15 cellular contexts compared by ENCODE assay signal in genomic region chr4:145886871-145887240, GRCh38. TPM values are rescaled to one million over a fixed set of nuclear protein-coding genes. Genes with fewer than 3 reads are reported as not detected.
DNase-seq lines count a peak whose midpoint lies in the region; ATAC-seq, FAIRE-seq and TF ChIP-seq lines count a peak whose summit lies in the region.
"Had no signal": no experiment of that assay in that cellular context is flagged by ENCODE, and none has a peak within 500 bp of the region (broad histone marks: within the 10 kb centered on the region; RNA-seq: fewer than 3 reads in every experiment).

No MANE protein-coding gene starts in this region.

- in situ Hi-C loops in GM13977 (cut with MboI; ENCODE audit: low pct_unique_long_range_greater_than_20kb, low sequenced_read_pairs, unreplicated experiment), result no loop called here

- no peaks in the 10 kb centered on the region for H3K36me3 Mint-ChIP-seq in glutamatergic neuron (ENCODE audit: unreplicated experiment)

- TF ChIP-seq CTCF in OCI-LY3 (IDR thresholded peaks at IDR 0.05; ENCODE audit: low read depth, low read length), result no peak
- TF ChIP-seq CTCF in glutamatergic neuron (IDR thresholded peaks at IDR 0.05; ENCODE audit: partially characterized antibody, unreplicated experiment), result no peak
- no peak for TF ChIP-seq CTCF in sigmoid colon (IDR thresholded peaks at IDR 0.05)
- TF ChIP-seq CTCF in hepatocyte (IDR thresholded peaks at IDR 0.05; ENCODE audit: poor library complexity), result no peak
- TF ChIP-seq CTCF in GM13977 (IDR thresholded peaks at IDR 0.05; ENCODE audit: extremely low read depth, insufficient read depth, missing control alignments), result no peak

- H3K9me2 ChIP-seq in hepatocyte (replicated peaks; ENCODE audit: insufficient read depth), result no peaks in the 10 kb centered on the region

- peaks cover 36% of the 10 kb centered on the region for H3K79me2 ChIP-seq in OCI-LY3 (ENCODE audit: low read length)
- H3K79me2 ChIP-seq in hepatocyte, result peaks cover 43% of the 10 kb centered on the region

- peaks cover 3% of the 10 kb centered on the region for H3K9me3 Mint-ChIP-seq in glutamatergic neuron (ENCODE audit: unreplicated experiment)
- H3K9me3 Mint-ChIP-seq: activated naive CD4-positive, alpha-beta T cell treated with anti-CD3 and anti-CD28 coated beads, Interleukin-2, amount 50 U/mL, for 72 hours had no signal

- H3K4me1 Mint-ChIP-seq in glutamatergic neuron (ENCODE audit: low read depth, unreplicated experiment), result peaks cover 60% of the 10 kb centered on the region

- FAIRE-seq in GM19239 (lab: Jason Lieb, UNC), result peak; percentile 42

- H3K27ac ChIP-seq in OCI-LY3 (ENCODE audit: low read length) (no peak overlapping the region), sigmoid colon (peak overlapping the region; percentile 52 to 71 (median 68)), hepatocyte (no peak overlapping the region)

- H3K4me3 ChIP-seq in OCI-LY3 (ENCODE audit: low read length) (no peak overlapping the region), sigmoid colon (no peak overlapping the region), hepatocyte (no peak overlapping the region)

- no peak overlapping the region for H3K9ac ChIP-seq in OCI-LY3 (ENCODE audit: low read length)

- H3K4me1 ChIP-seq in OCI-LY3 (ENCODE audit: low read length) (peaks cover 43% of the 10 kb centered on the region), sigmoid colon (peaks cover 0 to 29% (median 25%) of the 10 kb centered on the region in 4 donors), hepatocyte (ENCODE audit: insufficient read depth) (no peaks in the 10 kb centered on the region)

- no peak for TF ChIP-seq EP300 in sigmoid colon (IDR thresholded peaks at IDR 0.05)

- DNase-seq in GM19239 (ENCODE audit: insufficient read length, low spot score) (no peak), glutamatergic neuron (no peak), sigmoid colon (no peak), hepatocyte (ENCODE audit: low spot score) (no peak), GM13977 (ENCODE audit: low spot score) (no peak)
- no peak for DNase-seq in activated naive CD4-positive, alpha-beta T cell treated with anti-CD3 and anti-CD28 coated beads, Interleukin-2, amount 50 U/mL, for 16 hours
- DNase-seq: activated CD4-positive, CD25-positive, alpha-beta regulatory T cell; AML-193; DMS79 treated with DMSO at 0.1 percent for 48 hours; mammary epithelial cell; MV-4-11; occipital lobe had no signal

- H3K4me3 Mint-ChIP-seq in glutamatergic neuron (ENCODE audit: unreplicated experiment), result peak overlapping the region; percentile 63

- H4K20me1 ChIP-seq in OCI-LY3 (ENCODE audit: insufficient read depth, low read length) (peaks cover 69% of the 10 kb centered on the region), hepatocyte (ENCODE audit: insufficient read depth, poor library complexity, severe bottlenecking) (no peaks in the 10 kb centered on the region)

- no peak for ATAC-seq in HG03565 (IDR thresholded peaks at IDR 0.05; ENCODE audit: unreplicated experiment)
- ATAC-seq: activated naive CD4-positive, alpha-beta T cell treated with anti-CD3 and anti-CD28 coated beads, Interleukin-2, amount 50 U/mL, for 72 hours had no signal

- TF ChIP-seq POLR2A in sigmoid colon (IDR thresholded peaks at IDR 0.05), result no peak

- H3K27ac Mint-ChIP-seq in glutamatergic neuron (ENCODE audit: unreplicated experiment), result no peak overlapping the region
- H3K27ac Mint-ChIP-seq: activated naive CD4-positive, alpha-beta T cell treated with anti-CD3 and anti-CD28 coated beads, Interleukin-2, amount 50 U/mL, for 72 hours had no signal

- H2AFZ ChIP-seq in OCI-LY3 (ENCODE audit: low read depth, low read length), result no peak overlapping the region
- H2AFZ ChIP-seq in hepatocyte, result no peak overlapping the region

- H3K36me3 ChIP-seq in OCI-LY3 (replicated peaks; ENCODE audit: low read depth, low read length) (peaks cover 46% of the 10 kb centered on the region), sigmoid colon (peaks cover 0 to 15% (median 0%) of the 10 kb centered on the region in 4 donors), hepatocyte (replicated peaks; ENCODE audit: insufficient read depth, low read depth) (no peaks in the 10 kb centered on the region)

- intact Hi-C loops in sigmoid colon (cut with DNase I), result loop anchor here (10.0 kb wide), 1 partner anchor 272 kb away; the partner anchor contains the start of gene MMAA

- peaks cover 6% of the 10 kb centered on the region for H3K27me3 Mint-ChIP-seq in glutamatergic neuron (ENCODE audit: unreplicated experiment)

- H3K4me2 ChIP-seq in OCI-LY3 (ENCODE audit: low read length) (0 out of 2 replicates have a peak overlapping the region, but pooled peaks have one; percentile 17), hepatocyte (no peak overlapping the region)

- no peaks in the 10 kb centered on the region for H3K9me3 ChIP-seq in OCI-LY3 (ENCODE audit: insufficient read depth, low read length)
- no peaks in the 10 kb centered on the region for H3K9me3 ChIP-seq in sigmoid colon
- H3K9me3 ChIP-seq in hepatocyte (ENCODE audit: low read depth), result no peaks in the 10 kb centered on the region

- H3K27me3 ChIP-seq in OCI-LY3 (ENCODE audit: low read depth, low read length) (no peaks in the 10 kb centered on the region), sigmoid colon (no peaks in the 10 kb centered on the region), hepatocyte (no peaks in the 10 kb centered on the region)

RNA-seq across cellular contexts. Expression of gene ZNF827, which starts 51.8 kb away (rescaled TPM):
- total RNA-seq in glutamatergic neuron (ENCODE audit: unreplicated experiment), result 227 TPM
- 10 to 100 TPM; 11.3 to 37.7 (median 15.7) TPM for total RNA-seq in sigmoid colon
- polyA plus RNA-seq in sigmoid colon, result 1 to 10 TPM; 1.8 to 8.7 (median 2.1) TPM
- 14.9 and 17.5 TPM in 2 replicates for total RNA-seq in hepatocyte
- polyA plus RNA-seq in hepatocyte, result 7.8 and 12.2 TPM in 2 replicates

Comparison
In these comparisons a context has a peak if more than half of its experiments do, and no peak if none do; other contexts are left out.
1. H3K27ac ChIP-seq: peak in sigmoid colon (4 of 4); none in OCI-LY3 (single experiment) and hepatocyte (single experiment).